Comparison of ENCODE assay signal across 13 cellular contexts in the genomic region with DNA sequence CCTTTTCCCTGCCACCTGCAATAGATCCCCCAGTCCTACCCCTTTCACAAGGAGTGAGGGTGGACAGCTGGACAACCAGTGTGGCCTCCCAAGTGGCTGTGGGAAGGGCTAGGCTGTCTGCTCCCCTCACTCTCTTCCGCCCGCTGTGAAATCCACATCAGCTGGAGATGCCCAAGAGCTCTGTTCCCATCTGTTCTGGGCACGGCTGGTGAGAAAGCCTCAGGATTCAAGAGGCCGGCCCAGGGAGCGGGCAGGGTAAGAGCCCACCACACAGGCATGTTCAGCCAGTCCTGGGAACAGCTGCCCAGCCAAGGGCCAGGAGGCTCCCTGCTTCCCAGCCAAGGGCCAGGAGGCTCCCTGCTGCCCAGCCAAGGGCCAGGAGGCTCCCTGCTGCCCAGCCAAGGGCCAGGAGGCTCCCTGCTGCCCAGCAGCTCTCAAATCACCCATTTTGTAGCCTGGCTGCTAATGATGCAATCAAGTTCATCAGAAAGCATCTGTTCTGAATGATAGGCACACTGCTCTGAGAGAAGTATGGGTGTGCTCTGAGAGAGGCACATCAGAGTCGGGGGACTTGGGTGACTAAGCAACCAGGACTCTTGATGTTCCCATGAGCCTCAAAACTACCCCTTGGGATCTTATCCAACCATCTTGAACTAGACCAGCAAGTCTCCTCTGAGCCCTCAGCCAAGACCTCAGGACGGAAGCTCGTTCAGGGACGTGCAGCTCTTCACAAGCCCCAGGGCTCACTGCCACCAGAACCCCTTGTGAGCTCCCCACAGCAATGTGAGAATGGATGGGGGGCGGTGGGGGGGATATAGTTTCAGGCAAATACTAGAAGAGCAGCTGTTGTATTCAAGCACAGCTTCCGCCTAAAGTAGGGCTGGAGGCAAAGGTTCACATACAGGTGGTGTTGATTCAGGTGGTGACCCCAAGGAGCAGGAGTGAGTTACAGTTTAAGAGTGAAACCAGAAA. TPM values are rescaled to one million over a fixed set of nuclear protein-coding genes. Genes with fewer than 3 reads are reported as not detected.
DNase-seq lines count a peak whose midpoint lies in the region; ATAC-seq, FAIRE-seq and TF ChIP-seq lines count a peak whose summit lies in the region.
"Had no signal": no experiment of that assay in that cellular context is flagged by ENCODE, and none has a peak within 500 bp of the region (broad histone marks: within the 10 kb centered on the region; RNA-seq: fewer than 3 reads in every experiment).

No MANE protein-coding gene starts in this region.

- no peak overlapping the region for H3K4me3 Mint-ChIP-seq in activated T-cell treated with anti-CD3 and anti-CD28 coated beads, Interleukin-2, amount 50 U/mL, for 4 hours
- H3K4me3 Mint-ChIP-seq: activated T-cell treated with anti-CD3 and anti-CD28 coated beads, Interleukin-2, amount 50 U/mL, for 72 hours had no signal

- H3K36me3 ChIP-seq in HepG2 (replicated peaks in 1 of 2; ENCODE audit: control insufficient read depth in 1 of 2, insufficient read depth in 2 of 2, low read length in 2 of 2): no peaks in the 10 kb centered on the region

- TF ChIP-seq CTCF in HepG2 (CRISPR knock-in tag; IDR thresholded peaks at IDR 0.05): no peak

- DNase-seq in HepG2 (ENCODE audit: low spot score) (no peak), mucosa of gallbladder (ENCODE audit: low spot score) (no peak), SW480 (ENCODE audit: low spot score) (no peak)
- DNase-seq in effector CD8-positive, alpha-beta T cell (lab: John Stamatoyannopoulos, UW): no peak
- no peak for DNase-seq in activated T-cell treated with anti-CD3 and anti-CD28 coated beads, Interleukin-2, amount 50 U/mL, for 4 hours
- DNase-seq: DMS53, NCI-H1694, occipital lobe had no signal

- ATAC-seq in GM18520 (IDR thresholded peaks at IDR 0.05; ENCODE audit: unreplicated experiment): peak; percentile 21
- peak; percentile 45 for ATAC-seq in GM21529 (IDR thresholded peaks at IDR 0.05; ENCODE audit: unreplicated experiment)
- peak; percentile 44 for ATAC-seq in HG03342 (IDR thresholded peaks at IDR 0.05; ENCODE audit: unreplicated experiment)
- ATAC-seq in HepG2: peak; percentile 13
- ATAC-seq in activated T-cell treated with anti-CD3 and anti-CD28 coated beads, Interleukin-2, amount 50 U/mL, for 4 hours: no peak
- ATAC-seq: HCT116 had no signal

- CTCF ChIA-PET in HepG2 (lab: Yijun Ruan, JAX; ENCODE audit: low intra/inter-chr PET ratio, low total read pairs): no interaction called here

- POLR2A ChIA-PET in HepG2 (lab: Yijun Ruan, JAX): interaction anchor here (0.9 to 3.4 kb wide), 9 partner anchors 8 to 53 kb away, joined by 3 to 14 read pairs (median 5); partner anchors contain the start of gene HES1

- no peaks in the 10 kb centered on the region for H4K20me1 ChIP-seq in HepG2 (ENCODE audit: insufficient read depth, low read length)

- WGBS in HepG2 (ENCODE audit: low lambda C conversion rate): 78% methylated on average over 7 of the region's 11 CpGs

- no peaks in the 10 kb centered on the region for H3K9me3 ChIP-seq in HepG2 (ENCODE audit: low read length)

- H3K27me3 Mint-ChIP-seq in activated T-cell treated with anti-CD3 and anti-CD28 coated beads, Interleukin-2, amount 50 U/mL, for 4 hours (ENCODE audit: low read depth): peaks cover 9% of the 10 kb centered on the region

- 0 out of 6 replicates have a peak overlapping the region, but pooled peaks of 1 of the 3 experiments have one; percentile 24 for H3K4me3 ChIP-seq in HepG2 (replicated peaks in 1 of 3; ENCODE audit: insufficient read depth in 1 of 3, low read depth in 2 of 3, low read length in 3 of 3)

- no peak for TF ChIP-seq POLR2A in HepG2 (IDR thresholded peaks at IDR 0.05; ENCODE audit: insufficient read depth in 1 of 2, low read depth in 2 of 2, low read length in 2 of 2)

- TF ChIP-seq EP300 in HepG2 (IDR thresholded peaks at IDR 0.05; ENCODE audit: low read depth in 2 of 2, low read length in 2 of 2): no peak
- no peak for TF ChIP-seq EP300 in HepG2 (CRISPR knock-in tag; IDR thresholded peaks at IDR 0.05; ENCODE audit: borderline replicate concordance)

- no peaks in the 10 kb centered on the region for H3K36me3 Mint-ChIP-seq in activated T-cell treated with anti-CD3 and anti-CD28 coated beads, Interleukin-2, amount 50 U/mL, for 4 hours (ENCODE audit: insufficient read depth)

- peaks cover 64% of the 10 kb centered on the region for H3K4me1 ChIP-seq in HepG2 (ENCODE audit: insufficient read depth, low read length)

- in situ Hi-C loops in HepG2 (cut with HindIII; ENCODE audit: extremely low pct_ligation_motif_present, low pct_unique_long_range_greater_than_20kb): no loop called here

- no peaks in the 10 kb centered on the region for H3K9me3 Mint-ChIP-seq in activated T-cell treated with anti-CD3 and anti-CD28 coated beads, Interleukin-2, amount 50 U/mL, for 4 hours
- H3K9me3 Mint-ChIP-seq: activated T-cell treated with anti-CD3 and anti-CD28 coated beads, Interleukin-2, amount 50 U/mL, for 72 hours had no signal

- H3K27me3 ChIP-seq in HepG2 (ENCODE audit: control insufficient read depth in 1 of 2, insufficient read depth in 2 of 2, low read length in 2 of 2): no peaks in the 10 kb centered on the region; a peak in 1 of 5 replicates

- H3K4me2 ChIP-seq in HepG2 (ENCODE audit: low read depth, low read length): peak overlapping the region; percentile 51

- H3K9ac ChIP-seq in HepG2 (ENCODE audit: insufficient read depth, low read depth, low read length): no peak overlapping the region

- H3K27ac ChIP-seq in HepG2 (ENCODE audit: extremely low read length, insufficient read depth, low read length): no peak overlapping the region

- peaks cover 2% of the 10 kb centered on the region for H3K4me1 Mint-ChIP-seq in activated T-cell treated with anti-CD3 and anti-CD28 coated beads, Interleukin-2, amount 50 U/mL, for 4 hours (ENCODE audit: low read depth)

- TF ChIP-seq RAD21 in HepG2 (CRISPR knock-in tag; IDR thresholded peaks at IDR 0.05): no peak

- no peaks in the 10 kb centered on the region for H3K79me2 ChIP-seq in HepG2 (ENCODE audit: insufficient read depth, low read length)

- no TSS peak for BruUV-seq in HepG2 (replicated peaks; lab: Mats Ljungman, UMichigan)

- intact Hi-C loops in HepG2 (cut with micrococcal nuclease; ENCODE audit: unreplicated experiment): no loop called here

- no peak overlapping the region for H2AFZ ChIP-seq in HepG2 (ENCODE audit: low read length)

- FAIRE-seq in HepG2 (lab: Jason Lieb, UNC): no peak

TF ChIP-seq in HepG2, 621 proteins besides CTCF, POLR2A, EP300 and RAD21 (continues in another document):
- TF ChIP-seq SALL1 (CRISPR knock-in tag; IDR thresholded peaks at IDR 0.05) (no peak; the same call in 1 of the 2 replicates), ZNF687 (CRISPR knock-in tag; IDR thresholded peaks at IDR 0.05) (peak; percentile 45; the same call in 1 of the 2 replicates)

RNA-seq across cellular contexts. Expression of gene HES1, which starts 52.4 kb away (rescaled TPM):
- total RNA-seq in HepG2 (2016; rRNA removed; fragmentation: Illumina TruSeq; extraction: Trizol) (15.0 and 19.8 TPM in 2 replicates), mucosa of gallbladder (54.1 TPM)
- 16.2 and 16.8 TPM in 2 replicates for total RNA-seq in HepG2 (2016; cell fraction: cytosol; rRNA removed; fragmentation: Illumina TruSeq; extraction: Trizol; ENCODE audit: low read depth)
- 14.9 and 18.9 TPM in 2 replicates for total RNA-seq in HepG2 (2016; cell fraction: insoluble cytoplasmic fraction; rRNA removed; fragmentation: Illumina TruSeq; extraction: Trizol)
- total RNA-seq in HepG2 (2016; cell fraction: membrane; rRNA removed; fragmentation: Illumina TruSeq; extraction: Trizol): 17.2 and 18.1 TPM in 2 replicates
- total RNA-seq in HepG2 (2016; cell fraction: nucleus; rRNA removed; fragmentation: Illumina TruSeq; extraction: Trizol): 20.8 and 25.5 TPM in 2 replicates
- 15.4 and 16.6 TPM in 2 replicates for polyA plus RNA-seq in HepG2 (2011; rRNA removed)
- 13.8 and 15.8 TPM in 2 replicates for polyA plus RNA-seq in HepG2 (2011; cell fraction: cytosol; rRNA removed)
- polyA plus RNA-seq in HepG2 (2011; cell fraction: nucleus; rRNA removed): 27.8 and 33.4 TPM in 2 replicates
- 20.4 and 25.8 TPM in 2 replicates for polyA plus RNA-seq in HepG2 (2012)
- polyA plus RNA-seq in HepG2 (2016; cell fraction: cytosol; fragmentation: Illumina TruSeq; extraction: Trizol; ENCODE audit: low read depth): 3.5 and 4.3 TPM in 2 replicates
- polyA plus RNA-seq in HepG2 (2016; cell fraction: insoluble cytoplasmic fraction; fragmentation: Illumina TruSeq; extraction: Trizol; ENCODE audit: low read depth): 14.5 and 15.2 TPM in 2 replicates
- polyA plus RNA-seq in HepG2 (2016; cell fraction: membrane; fragmentation: Illumina TruSeq; extraction: Trizol; ENCODE audit: low read depth): 4.3 and 4.5 TPM in 2 replicates
- polyA plus RNA-seq in HepG2 (2016; cell fraction: nucleus; fragmentation: Illumina TruSeq; extraction: Trizol; ENCODE audit: insufficient read depth, low read depth): 31.4 and 34.9 TPM in 2 replicates
- 4.8 and 36.7 TPM in 2 replicates for polyA minus RNA-seq in HepG2 (2011; rRNA and poly(A)+ RNA removed; ENCODE audit: low replicate concordance)
- polyA minus RNA-seq in HepG2 (2011; cell fraction: cytosol; rRNA and poly(A)+ RNA removed): 37.8 and 44.8 TPM in 2 replicates
- 45.6 and 54.7 TPM in 2 replicates for polyA minus RNA-seq in HepG2 (2011; cell fraction: nucleus; rRNA and poly(A)+ RNA removed)
- under 1 TPM; 0.23 to 0.52 (median 0.37) TPM for total RNA-seq in activated T-cell treated with anti-CD3 and anti-CD28 coated beads, Interleukin-2, amount 50 U/mL, for 4 hours

Comparison
In these comparisons a context has a peak if more than half of its experiments do, and no peak if none do; other contexts are left out.
1. ATAC-seq: peak in GM18520 (single experiment), GM21529 (single experiment), HG03342 (single experiment) and HepG2 (single experiment); none in activated T-cell treated with anti-CD3 and anti-CD28 coated beads, Interleukin-2, amount 50 U/mL, for 4 hours (0 of 2).
2. RNA of gene HES1, which starts 52.4 kb away (total RNA-seq): 54.1 TPM in mucosa of gallbladder (single experiment) and 14.9 to 25.5 TPM in HepG2; 0.23 to 0.52 TPM in activated T-cell treated with anti-CD3 and anti-CD28 coated beads, Interleukin-2, amount 50 U/mL, for 4 hours; every median in the first group is over 10 times any median in the second.